In the genomic region with DNA sequence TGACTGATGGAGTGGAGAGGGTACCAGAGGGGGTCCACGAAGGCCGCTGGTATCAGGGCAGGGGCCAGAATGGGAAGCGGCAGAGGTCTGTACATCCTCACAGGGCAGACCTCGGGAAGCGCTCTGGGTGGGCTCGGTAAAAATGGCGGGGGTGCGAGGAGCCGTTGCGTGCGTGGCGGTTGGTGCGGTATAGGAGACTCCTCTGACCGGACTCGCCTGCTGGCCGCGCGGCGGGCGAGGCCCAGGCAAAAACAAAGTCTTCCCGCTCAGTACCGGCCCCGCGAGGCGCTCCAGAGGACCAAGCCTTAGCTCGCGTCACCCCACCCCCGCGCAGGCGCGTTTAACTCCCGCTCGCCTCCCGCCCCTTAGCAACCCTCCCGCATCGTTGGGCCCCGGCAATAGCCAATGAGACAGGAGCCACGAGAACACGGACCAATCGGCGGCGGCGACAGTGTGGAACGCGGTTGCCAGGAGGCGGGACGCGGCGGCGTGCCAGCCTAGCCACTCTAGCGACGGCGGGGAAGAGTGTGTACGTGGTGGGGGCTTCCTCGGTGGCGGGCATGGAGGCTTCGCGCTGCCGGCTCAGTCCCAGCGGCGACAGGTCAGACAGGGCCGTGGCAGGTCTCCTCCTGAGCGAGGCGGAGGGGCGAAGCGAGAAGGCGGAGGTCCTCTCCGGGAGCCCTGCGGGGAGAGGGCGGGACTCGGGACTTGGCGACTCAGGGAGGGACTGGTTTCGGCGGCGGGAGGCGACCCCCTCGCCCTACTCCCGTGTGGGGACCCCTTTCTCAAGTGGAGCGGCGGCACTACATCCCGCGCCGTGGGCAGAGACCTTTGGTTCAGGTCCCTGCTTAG, we compare ENCODE assay signal across 1 cellular context.
TF ChIP-seq lines count a peak whose summit lies in the region.

A gene with protein sequence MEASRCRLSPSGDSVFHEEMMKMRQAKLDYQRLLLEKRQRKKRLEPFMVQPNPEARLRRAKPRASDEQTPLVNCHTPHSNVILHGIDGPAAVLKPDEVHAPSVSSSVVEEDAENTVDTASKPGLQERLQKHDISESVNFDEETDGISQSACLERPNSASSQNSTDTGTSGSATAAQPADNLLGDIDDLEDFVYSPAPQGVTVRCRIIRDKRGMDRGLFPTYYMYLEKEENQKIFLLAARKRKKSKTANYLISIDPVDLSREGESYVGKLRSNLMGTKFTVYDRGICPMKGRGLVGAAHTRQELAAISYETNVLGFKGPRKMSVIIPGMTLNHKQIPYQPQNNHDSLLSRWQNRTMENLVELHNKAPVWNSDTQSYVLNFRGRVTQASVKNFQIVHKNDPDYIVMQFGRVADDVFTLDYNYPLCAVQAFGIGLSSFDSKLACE (plus strand): TSS at position 504 of the 852 bp plus-strand sequence. CDS start 57 bp downstream, at position 561.

TF ChIP-seq in HCT116, 20 proteins besides CTCF, POLR2A, EP300 and RAD21 (continued from another document):
- TF ChIP-seq, protein P1, sequence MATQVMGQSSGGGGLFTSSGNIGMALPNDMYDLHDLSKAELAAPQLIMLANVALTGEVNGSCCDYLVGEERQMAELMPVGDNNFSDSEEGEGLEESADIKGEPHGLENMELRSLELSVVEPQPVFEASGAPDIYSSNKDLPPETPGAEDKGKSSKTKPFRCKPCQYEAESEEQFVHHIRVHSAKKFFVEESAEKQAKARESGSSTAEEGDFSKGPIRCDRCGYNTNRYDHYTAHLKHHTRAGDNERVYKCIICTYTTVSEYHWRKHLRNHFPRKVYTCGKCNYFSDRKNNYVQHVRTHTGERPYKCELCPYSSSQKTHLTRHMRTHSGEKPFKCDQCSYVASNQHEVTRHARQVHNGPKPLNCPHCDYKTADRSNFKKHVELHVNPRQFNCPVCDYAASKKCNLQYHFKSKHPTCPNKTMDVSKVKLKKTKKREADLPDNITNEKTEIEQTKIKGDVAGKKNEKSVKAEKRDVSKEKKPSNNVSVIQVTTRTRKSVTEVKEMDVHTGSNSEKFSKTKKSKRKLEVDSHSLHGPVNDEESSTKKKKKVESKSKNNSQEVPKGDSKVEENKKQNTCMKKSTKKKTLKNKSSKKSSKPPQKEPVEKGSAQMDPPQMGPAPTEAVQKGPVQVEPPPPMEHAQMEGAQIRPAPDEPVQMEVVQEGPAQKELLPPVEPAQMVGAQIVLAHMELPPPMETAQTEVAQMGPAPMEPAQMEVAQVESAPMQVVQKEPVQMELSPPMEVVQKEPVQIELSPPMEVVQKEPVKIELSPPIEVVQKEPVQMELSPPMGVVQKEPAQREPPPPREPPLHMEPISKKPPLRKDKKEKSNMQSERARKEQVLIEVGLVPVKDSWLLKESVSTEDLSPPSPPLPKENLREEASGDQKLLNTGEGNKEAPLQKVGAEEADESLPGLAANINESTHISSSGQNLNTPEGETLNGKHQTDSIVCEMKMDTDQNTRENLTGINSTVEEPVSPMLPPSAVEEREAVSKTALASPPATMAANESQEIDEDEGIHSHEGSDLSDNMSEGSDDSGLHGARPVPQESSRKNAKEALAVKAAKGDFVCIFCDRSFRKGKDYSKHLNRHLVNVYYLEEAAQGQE (IDR thresholded peaks at IDR 0.05; ENCODE audit: low read depth) = no peak
- TF ChIP-seq, protein P2, sequence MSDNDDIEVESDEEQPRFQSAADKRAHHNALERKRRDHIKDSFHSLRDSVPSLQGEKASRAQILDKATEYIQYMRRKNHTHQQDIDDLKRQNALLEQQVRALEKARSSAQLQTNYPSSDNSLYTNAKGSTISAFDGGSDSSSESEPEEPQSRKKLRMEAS (IDR thresholded peaks at IDR 0.05) = peak; percentile 90
- TF ChIP-seq, protein P3, sequence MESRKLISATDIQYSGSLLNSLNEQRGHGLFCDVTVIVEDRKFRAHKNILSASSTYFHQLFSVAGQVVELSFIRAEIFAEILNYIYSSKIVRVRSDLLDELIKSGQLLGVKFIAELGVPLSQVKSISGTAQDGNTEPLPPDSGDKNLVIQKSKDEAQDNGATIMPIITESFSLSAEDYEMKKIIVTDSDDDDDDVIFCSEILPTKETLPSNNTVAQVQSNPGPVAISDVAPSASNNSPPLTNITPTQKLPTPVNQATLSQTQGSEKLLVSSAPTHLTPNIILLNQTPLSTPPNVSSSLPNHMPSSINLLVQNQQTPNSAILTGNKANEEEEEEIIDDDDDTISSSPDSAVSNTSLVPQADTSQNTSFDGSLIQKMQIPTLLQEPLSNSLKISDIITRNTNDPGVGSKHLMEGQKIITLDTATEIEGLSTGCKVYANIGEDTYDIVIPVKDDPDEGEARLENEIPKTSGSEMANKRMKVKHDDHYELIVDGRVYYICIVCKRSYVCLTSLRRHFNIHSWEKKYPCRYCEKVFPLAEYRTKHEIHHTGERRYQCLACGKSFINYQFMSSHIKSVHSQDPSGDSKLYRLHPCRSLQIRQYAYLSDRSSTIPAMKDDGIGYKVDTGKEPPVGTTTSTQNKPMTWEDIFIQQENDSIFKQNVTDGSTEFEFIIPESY (IDR thresholded peaks at IDR 0.05; ENCODE audit: extremely low read depth, insufficient replicate concordance, low read length) = no peak
- peak; percentile 96 for TF ChIP-seq SP1 (IDR thresholded peaks at IDR 0.05; ENCODE audit: low read depth)
- no peak for TF ChIP-seq ZNF274 (IDR thresholded peaks at IDR 0.05; ENCODE audit: low read depth, low read length)
- no peak for TF ChIP-seq EGR1 (IDR thresholded peaks at IDR 0.05; ENCODE audit: low read depth)
